In the genomic region with DNA sequence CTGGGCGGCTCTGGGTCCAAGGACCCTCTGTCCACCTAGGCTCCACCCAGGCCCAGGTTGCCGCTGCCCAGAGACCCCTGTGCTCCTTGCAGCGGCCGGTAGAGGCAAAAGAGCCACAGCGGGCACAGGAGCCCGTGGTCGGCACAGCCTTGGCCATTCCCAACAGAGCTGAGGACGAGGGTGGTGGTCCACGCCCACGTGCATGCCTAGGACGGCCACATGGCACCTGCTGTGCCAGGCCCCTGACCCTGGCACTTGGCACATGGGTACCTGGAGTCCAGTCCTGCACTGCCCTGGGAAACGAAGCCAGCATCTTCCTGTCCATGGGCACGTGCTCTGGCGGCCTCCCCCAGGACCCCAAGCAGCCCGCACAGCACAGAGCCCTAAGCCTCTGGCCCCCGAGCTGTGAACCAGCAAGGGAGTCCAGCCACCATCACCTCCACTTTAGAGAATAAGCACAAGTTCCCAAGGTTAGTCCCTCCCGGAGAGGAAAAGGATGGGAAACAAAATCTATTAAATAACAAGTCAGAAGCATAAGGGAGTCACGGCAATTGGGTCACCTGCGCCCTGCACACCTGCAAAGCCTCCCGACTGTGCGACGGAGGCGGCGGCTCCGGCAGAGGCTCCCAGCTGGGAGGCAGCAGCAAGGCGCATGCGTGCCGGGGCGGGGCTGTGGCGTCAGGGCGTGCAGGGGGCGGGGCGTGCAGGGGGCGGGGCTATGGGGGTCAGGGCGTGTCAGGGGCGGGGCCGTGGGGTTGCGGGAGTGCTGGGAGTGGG, we compare ENCODE assay signal across 8 cellular contexts. TPM values are rescaled to one million over a fixed set of nuclear protein-coding genes. Genes with fewer than 3 reads are reported as not detected.
DNase-seq lines count a peak whose midpoint lies in the region; ATAC-seq and TF ChIP-seq lines count a peak whose summit lies in the region.

No MANE protein-coding gene starts in this region.

- H3K9me3 ChIP-seq in HUES64 (ENCODE audit: insufficient read depth, low read depth, low read length) (no peaks in the 10 kb centered on the region), WERI-Rb-1 (ENCODE audit: severe bottlenecking) (no peaks in the 10 kb centered on the region), thyroid gland (no peaks in the 10 kb centered on the region), prostate gland (no peaks in the 10 kb centered on the region)

- TF ChIP-seq CTCF in BJ (IDR thresholded peaks at IDR 0.05; ENCODE audit: insufficient read depth, low read depth, low read length) (no peak), WERI-Rb-1 (IDR thresholded peaks at IDR 0.05; ENCODE audit: low read depth, low read length) (no peak), thyroid gland (IDR thresholded peaks at IDR 0.05) (no peak), prostate gland (IDR thresholded peaks at IDR 0.05) (no peak)

- no peak for DNase-seq in BJ (ENCODE audit: low read depth)
- DNase-seq in WERI-Rb-1 = peak; percentile 76
- peak; percentile 78 for DNase-seq in natural killer cell treated with Interleukin-12 subunit alpha and Interleukin-12 subunit beta and Interleukin-15 and Interleukin-18, amount 100 ng/mL, for 72 hours (ENCODE audit: low spot score)
- DNase-seq in thyroid gland = peak; percentile 18 to 35
- no peak for DNase-seq in prostate gland (ENCODE audit: low spot score)

- TF ChIP-seq POLR2A in thyroid gland (IDR thresholded peaks at IDR 0.05) (no peak), prostate gland (IDR thresholded peaks at IDR 0.05) (no peak)

- peaks cover 40% of the 10 kb centered on the region for H3K4me1 Mint-ChIP-seq in dendritic cell treated with granulocyte-macrophage colony-stimulating factor and Interleukin-4, amounts not matched to agents 40 ng/mL and 50 ng/mL, for 4 days (ENCODE audit: low read depth)
- peaks cover 0 to 18% of the 10 kb centered on the region in 2 donors for H3K4me1 Mint-ChIP-seq in natural killer cell treated with Interleukin-12 subunit alpha and Interleukin-12 subunit beta and Interleukin-15 and Interleukin-18, amount 100 ng/mL, for 72 hours (ENCODE audit: low read depth in 2 of 2)

- H3K4me3 ChIP-seq in BJ (ENCODE audit: low read depth, low read length) (peak overlapping the region; percentile 40), HUES64 (ENCODE audit: low read length) (peak overlapping the region; percentile 59), WERI-Rb-1 (ENCODE audit: low read depth, low read length) (peak overlapping the region; percentile 29), thyroid gland (replicated peaks in 1 of 3) (no peak overlapping the region), prostate gland (no peak overlapping the region)

- peaks cover 40% of the 10 kb centered on the region for H3K36me3 Mint-ChIP-seq in dendritic cell treated with granulocyte-macrophage colony-stimulating factor and Interleukin-4, amounts not matched to agents 40 ng/mL and 50 ng/mL, for 4 days (ENCODE audit: low read depth)
- no peaks in the 10 kb centered on the region for H3K36me3 Mint-ChIP-seq in natural killer cell treated with Interleukin-12 subunit alpha and Interleukin-12 subunit beta and Interleukin-15 and Interleukin-18, amount 100 ng/mL, for 72 hours

- H3K27ac Mint-ChIP-seq in dendritic cell treated with granulocyte-macrophage colony-stimulating factor and Interleukin-4, amounts not matched to agents 40 ng/mL and 50 ng/mL, for 4 days = no peak overlapping the region
- no peak overlapping the region for H3K27ac Mint-ChIP-seq in natural killer cell treated with Interleukin-12 subunit alpha and Interleukin-12 subunit beta and Interleukin-15 and Interleukin-18, amount 100 ng/mL, for 72 hours

- H3K9ac ChIP-seq in HUES64 (ENCODE audit: low read depth, low read length) = no peak overlapping the region

- peak; percentile 58 to 88 for ATAC-seq in natural killer cell treated with Interleukin-12 subunit alpha and Interleukin-12 subunit beta and Interleukin-15 and Interleukin-18, amount 100 ng/mL, for 72 hours
- no peak for ATAC-seq in GM18867 (IDR thresholded peaks at IDR 0.05; ENCODE audit: unreplicated experiment)

- H3K27me3 ChIP-seq in BJ (ENCODE audit: control insufficient read depth, insufficient read depth, low read length) (no peaks in the 10 kb centered on the region), HUES64 (ENCODE audit: insufficient read depth, low read length) (no peaks in the 10 kb centered on the region), WERI-Rb-1 (ENCODE audit: insufficient read depth, low read depth, severe bottlenecking) (peaks cover 9% of the 10 kb centered on the region), thyroid gland (no peaks in the 10 kb centered on the region), prostate gland (replicated peaks; ENCODE audit: insufficient read depth) (no peaks in the 10 kb centered on the region)

- H3K27me3 Mint-ChIP-seq in dendritic cell treated with granulocyte-macrophage colony-stimulating factor and Interleukin-4, amounts not matched to agents 40 ng/mL and 50 ng/mL, for 4 days = peaks cover 7% of the 10 kb centered on the region
- no peaks in the 10 kb centered on the region for H3K27me3 Mint-ChIP-seq in natural killer cell treated with Interleukin-12 subunit alpha and Interleukin-12 subunit beta and Interleukin-15 and Interleukin-18, amount 100 ng/mL, for 72 hours

- H3K4me3 Mint-ChIP-seq in dendritic cell treated with granulocyte-macrophage colony-stimulating factor and Interleukin-4, amounts not matched to agents 40 ng/mL and 50 ng/mL, for 4 days = peak overlapping the region; percentile 61
- H3K4me3 Mint-ChIP-seq in natural killer cell treated with Interleukin-12 subunit alpha and Interleukin-12 subunit beta and Interleukin-15 and Interleukin-18, amount 100 ng/mL, for 72 hours = peak overlapping the region; percentile 51

- POLR2A ChIA-PET in BJ (lab: Charles Lee) = no interaction called here

- H3K4me1 ChIP-seq in HUES64 (ENCODE audit: insufficient read depth, low read length) (no peaks in the 10 kb centered on the region), thyroid gland (no peaks in the 10 kb centered on the region), prostate gland (replicated peaks) (no peaks in the 10 kb centered on the region)

- no peaks in the 10 kb centered on the region for H3K36me3 ChIP-seq in BJ (ENCODE audit: control insufficient read depth, insufficient read depth, low read length)
- no peaks in the 10 kb centered on the region for H3K36me3 ChIP-seq in HUES64 (ENCODE audit: insufficient read depth, low read length)
- H3K36me3 ChIP-seq in WERI-Rb-1 = no peaks in the 10 kb centered on the region
- no peaks in the 10 kb centered on the region for H3K36me3 ChIP-seq in thyroid gland
- H3K36me3 ChIP-seq in prostate gland = no peaks in the 10 kb centered on the region

- intact Hi-C loops in dendritic cell treated with granulocyte-macrophage colony-stimulating factor and Interleukin-4, amounts not matched to agents 40 ng/mL and 50 ng/mL, for 4 days (cut with micrococcal nuclease) = loop anchor here (5.0 kb wide), 1 partner anchor 59 kb away; a partner anchor contains a TSS
- intact Hi-C loops in thyroid gland (cut with DNase I) (no loop called here), prostate gland (cut with DNase I) (no loop called here)

- H3K9me3 Mint-ChIP-seq in dendritic cell treated with granulocyte-macrophage colony-stimulating factor and Interleukin-4, amounts not matched to agents 40 ng/mL and 50 ng/mL, for 4 days = no peaks in the 10 kb centered on the region
- no peaks in the 10 kb centered on the region for H3K9me3 Mint-ChIP-seq in natural killer cell treated with Interleukin-12 subunit alpha and Interleukin-12 subunit beta and Interleukin-15 and Interleukin-18, amount 100 ng/mL, for 72 hours

- CTCF ChIA-PET in BJ (lab: Yijun Ruan, JAX) = interaction anchor here (1.0 to 1.8 kb wide), 4 partner anchors 11 to 26 kb away, joined by 3 to 8 read pairs (median 4); no protein-coding TSS in a partner anchor

- WGBS in HUES64 = 42% methylated on average over 38 of the region's 38 CpGs
- WGBS in thyroid gland, 2 donors = 53 to 67% methylated on average over 17 to 30 of the region's 38 CpGs
- WGBS in prostate gland = 69% methylated on average over 28 of the region's 38 CpGs

- H3K27ac ChIP-seq in HUES64 (ENCODE audit: low read depth, low read length) (no peak overlapping the region), WERI-Rb-1 (no peak overlapping the region), thyroid gland (no peak overlapping the region), prostate gland (no peak overlapping the region)

RNA-seq across cellular contexts. Expression of a gene that starts 59.1 kb away (rescaled TPM):
- 8.4 and 12.1 TPM in 2 replicates for polyA plus RNA-seq in BJ (2011; rRNA removed)
- 5.6 and 7.7 TPM in 2 replicates for polyA minus RNA-seq in BJ (2011; rRNA and poly(A)+ RNA removed)
- 10.8 TPM for polyA plus RNA-seq in HUES64 (2013, experiment 1 of 2)
- 14.0 TPM for polyA plus RNA-seq in HUES64 (2013, experiment 2 of 2)
- total RNA-seq in natural killer cell treated with Interleukin-12 subunit alpha and Interleukin-12 subunit beta and Interleukin-15 and Interleukin-18, amount 100 ng/mL, for 72 hours = 10 to 100 TPM; 29.2 to 34.6 TPM
- total RNA-seq in thyroid gland (1 to 10 TPM; 3.3 to 5.7 (median 3.5) TPM), prostate gland (10 to 100 TPM in 1 of 2 donors, 1 to 10 TPM in 1; 7.2 to 21.5 TPM)

Comparison
In these comparisons a context has a peak if more than half of its experiments do, and no peak if none do; other contexts are left out.
1. DNase-seq: peak in WERI-Rb-1 (single experiment), natural killer cell treated with Interleukin-12 subunit alpha and Interleukin-12 subunit beta and Interleukin-15 and Interleukin-18, amount 100 ng/mL, for 72 hours (single experiment) and thyroid gland (2 of 2); none in BJ (single experiment) and prostate gland (single experiment).
2. H3K4me3 ChIP-seq: peak in BJ (single experiment), HUES64 (single experiment) and WERI-Rb-1 (single experiment); none in thyroid gland (0 of 3) and prostate gland (0 of 2).